Comparison of ENCODE assay signal across 1 cellular context in genomic region chr20:36275011-36275410, GRCh38.
TF ChIP-seq lines count a peak whose summit lies in the region.

No MANE protein-coding gene starts in this region.

TF ChIP-seq in K562, 482 proteins besides CTCF, POLR2A, EP300 and RAD21 (continued from another document):
- TF ChIP-seq MXI1 (IDR thresholded peaks at IDR 0.05; ENCODE audit: low read depth, low read length): no peak
- TF ChIP-seq SMARCC2 (IDR thresholded peaks at IDR 0.05; ENCODE audit: low read depth): no peak
